15 cellular contexts compared by ENCODE assay signal in genomic region chr18:63783394-63783793, GRCh38. TPM values are rescaled to one million over a fixed set of nuclear protein-coding genes. Genes with fewer than 3 reads are reported as not detected.
DNase-seq lines count a peak whose midpoint lies in the region; ATAC-seq, FAIRE-seq and TF ChIP-seq lines count a peak whose summit lies in the region.
"Had no signal": no experiment of that assay in that cellular context is flagged by ENCODE, and none has a peak within 500 bp of the region (broad histone marks: within the 10 kb centered on the region; RNA-seq: fewer than 3 reads in every experiment).

No MANE protein-coding gene starts in this region.

- no peak overlapping the region for H3K4me3 Mint-ChIP-seq in activated CD4-positive, alpha-beta T cell treated with anti-CD3 and anti-CD28 coated beads for 36 hours
- H3K4me3 Mint-ChIP-seq in activated CD4-positive, alpha-beta T cell treated with anti-CD3 and anti-CD28 coated beads, Interleukin-2, amount 10 ng/mL, durations not matched to agents 24 days and 14 days: no peak overlapping the region
- no peak overlapping the region for H3K4me3 Mint-ChIP-seq in HFFc6
- no peak overlapping the region for H3K4me3 Mint-ChIP-seq in activated T-cell treated with anti-CD3 and anti-CD28 coated beads, Interleukin-2, amount 50 U/mL, for 4 hours

- no peaks in the 10 kb centered on the region for H3K4me1 Mint-ChIP-seq in activated CD4-positive, alpha-beta T cell treated with anti-CD3 and anti-CD28 coated beads for 36 hours
- no peaks in the 10 kb centered on the region for H3K4me1 Mint-ChIP-seq in activated CD4-positive, alpha-beta T cell treated with anti-CD3 and anti-CD28 coated beads, Interleukin-2, amount 10 ng/mL, durations not matched to agents 24 days and 14 days
- peaks cover 71% of the 10 kb centered on the region for H3K4me1 Mint-ChIP-seq in HFFc6 (ENCODE audit: low read depth)
- H3K4me1 Mint-ChIP-seq in activated T-cell treated with anti-CD3 and anti-CD28 coated beads, Interleukin-2, amount 50 U/mL, for 4 hours (ENCODE audit: low read depth): no peaks in the 10 kb centered on the region

- ATAC-seq in activated CD4-positive, alpha-beta T cell treated with anti-CD3 and anti-CD28 coated beads for 36 hours: no peak
- ATAC-seq in activated T-cell treated with anti-CD3 and anti-CD28 coated beads, Interleukin-2, amount 50 U/mL, for 4 hours: no peak
- ATAC-seq in GM18873 (IDR thresholded peaks at IDR 0.05; ENCODE audit: low FRiP score, unreplicated experiment): no peak
- ATAC-seq: psoas muscle had no signal

- intact Hi-C loops in activated CD4-positive, alpha-beta T cell treated with anti-CD3 and anti-CD28 coated beads for 36 hours (cut with DNase I, micrococcal nuclease): no loop called here
- intact Hi-C loops in activated CD4-positive, alpha-beta T cell treated with anti-CD3 and anti-CD28 coated beads, Interleukin-2, amount 10 ng/mL, durations not matched to agents 24 days and 14 days (cut with micrococcal nuclease): no loop called here

- no peaks in the 10 kb centered on the region for H3K27me3 ChIP-seq in small intestine (ENCODE audit: control insufficient read depth in 2 of 2, insufficient read depth in 2 of 2, low read length in 2 of 2)
- H3K27me3 ChIP-seq: dorsolateral prefrontal cortex had no signal

- no peak overlapping the region for H3K27ac Mint-ChIP-seq in activated CD4-positive, alpha-beta T cell treated with anti-CD3 and anti-CD28 coated beads for 36 hours
- H3K27ac Mint-ChIP-seq in activated CD4-positive, alpha-beta T cell treated with anti-CD3 and anti-CD28 coated beads, Interleukin-2, amount 10 ng/mL, durations not matched to agents 24 days and 14 days: no peak overlapping the region
- peak overlapping the region; percentile 36; the same call in 1 of the 2 replicates for H3K27ac Mint-ChIP-seq in HFFc6

- no peaks in the 10 kb centered on the region for H3K9me3 Mint-ChIP-seq in activated CD4-positive, alpha-beta T cell treated with anti-CD3 and anti-CD28 coated beads for 36 hours (ENCODE audit: low read depth)
- no peaks in the 10 kb centered on the region for H3K9me3 Mint-ChIP-seq in activated CD4-positive, alpha-beta T cell treated with anti-CD3 and anti-CD28 coated beads, Interleukin-2, amount 10 ng/mL, durations not matched to agents 24 days and 14 days
- no peaks in the 10 kb centered on the region for H3K9me3 Mint-ChIP-seq in HFFc6
- H3K9me3 Mint-ChIP-seq in activated T-cell treated with anti-CD3 and anti-CD28 coated beads, Interleukin-2, amount 50 U/mL, for 4 hours: no peaks in the 10 kb centered on the region

- H3K4me3 ChIP-seq in small intestine (ENCODE audit: low read depth in 1 of 2, low read length in 2 of 2): no peak overlapping the region
- H3K4me3 ChIP-seq: dorsolateral prefrontal cortex, psoas muscle had no signal

- H3K4me1 ChIP-seq in small intestine (ENCODE audit: control insufficient read depth in 2 of 2, insufficient read depth in 1 of 2, low read depth in 1 of 2, low read length in 1 of 2): no peaks in the 10 kb centered on the region
- H3K4me1 ChIP-seq: psoas muscle had no signal

- no peak for TF ChIP-seq CTCF in HFFc6 (IDR thresholded peaks at IDR 0.05)

- 46 to 64% (median 49%) methylated on average over 5 of the region's 5 CpGs for WGBS in small intestine, 3 donors

- CTCF ChIA-PET in activated CD4-positive, alpha-beta T cell treated with anti-CD3 and anti-CD28 coated beads for 36 hours (lab: Charles Lee): no interaction called here

- DNase-seq in activated CD4-positive, alpha-beta T cell treated with anti-CD3 and anti-CD28 coated beads for 36 hours: peak; percentile 12
- DNase-seq in activated CD4-positive, alpha-beta T cell treated with anti-CD3 and anti-CD28 coated beads, Interleukin-2, amount 10 ng/mL, durations not matched to agents 24 days and 14 days: no peak
- DNase-seq in HFFc6 (no peak), OCI-M1 (lab: John Stamatoyannopoulos, UW) (peak; percentile 20), small intestine (peak; percentile 2)
- no peak for DNase-seq in activated T-cell treated with anti-CD3 and anti-CD28 coated beads, Interleukin-2, amount 50 U/mL, for 4 hours
- DNase-seq in activated effector memory CD4-positive, alpha-beta T cell treated with anti-CD3 and anti-CD28 coated beads, Interleukin-2, amount 50 U/mL, for 16 hours: no peak
- DNase-seq: activated CD4-positive, alpha-beta T cell treated with anti-CD3 and anti-CD28 coated beads, Interleukin-2, amount 50 U/mL, for 48 hours; dorsolateral prefrontal cortex; psoas muscle had no signal

- POLR2A ChIA-PET in activated CD4-positive, alpha-beta T cell treated with anti-CD3 and anti-CD28 coated beads for 36 hours (lab: Charles Lee): no interaction called here

- FAIRE-seq in small intestine (lab: Jason Lieb, UNC): no peak
- FAIRE-seq: islet of Langerhans had no signal

- no peak overlapping the region for H3K27ac ChIP-seq in small intestine (ENCODE audit: low read depth in 1 of 2, low read length in 1 of 2)
- H3K27ac ChIP-seq: dorsolateral prefrontal cortex, KMS-11, psoas muscle had no signal

- no peaks in the 10 kb centered on the region for H3K9me3 ChIP-seq in small intestine (ENCODE audit: control insufficient read depth, low read depth)
- H3K9me3 ChIP-seq: psoas muscle had no signal

- H3K27me3 Mint-ChIP-seq in activated CD4-positive, alpha-beta T cell treated with anti-CD3 and anti-CD28 coated beads for 36 hours: no peaks in the 10 kb centered on the region
- H3K27me3 Mint-ChIP-seq in activated CD4-positive, alpha-beta T cell treated with anti-CD3 and anti-CD28 coated beads, Interleukin-2, amount 10 ng/mL, durations not matched to agents 24 days and 14 days: no peaks in the 10 kb centered on the region
- H3K27me3 Mint-ChIP-seq in HFFc6 (ENCODE audit: insufficient read depth): no peaks in the 10 kb centered on the region
- no peaks in the 10 kb centered on the region for H3K27me3 Mint-ChIP-seq in activated T-cell treated with anti-CD3 and anti-CD28 coated beads, Interleukin-2, amount 50 U/mL, for 4 hours (ENCODE audit: low read depth)

- no peaks in the 10 kb centered on the region for H3K36me3 ChIP-seq in small intestine (ENCODE audit: control insufficient read depth in 2 of 2, insufficient read depth in 2 of 2, low read length in 2 of 2)

- H3K36me3 Mint-ChIP-seq in activated CD4-positive, alpha-beta T cell treated with anti-CD3 and anti-CD28 coated beads for 36 hours (ENCODE audit: low read depth): no peaks in the 10 kb centered on the region
- H3K36me3 Mint-ChIP-seq in activated CD4-positive, alpha-beta T cell treated with anti-CD3 and anti-CD28 coated beads, Interleukin-2, amount 10 ng/mL, durations not matched to agents 24 days and 14 days (ENCODE audit: low read depth): no peaks in the 10 kb centered on the region
- H3K36me3 Mint-ChIP-seq in HFFc6 (ENCODE audit: low read depth): peaks cover 48% of the 10 kb centered on the region
- no peaks in the 10 kb centered on the region for H3K36me3 Mint-ChIP-seq in activated T-cell treated with anti-CD3 and anti-CD28 coated beads, Interleukin-2, amount 50 U/mL, for 4 hours (ENCODE audit: insufficient read depth)

RNA-seq across cellular contexts. Expression of gene SERPINB7, which starts 8.2 kb away (rescaled TPM):
- not detected for total RNA-seq in activated CD4-positive, alpha-beta T cell treated with anti-CD3 and anti-CD28 coated beads for 36 hours
- not detected in 2 replicates for total RNA-seq in activated CD4-positive, alpha-beta T cell treated with anti-CD3 and anti-CD28 coated beads, Interleukin-2, amount 10 ng/mL, durations not matched to agents 24 days and 14 days
- total RNA-seq in HFFc6 (2021; fragmentation: NEBNext Ultra II Directional; extraction: Animal tissue kit (Norgen Biotek cat#: 25700)): 100 to 1,000 TPM; 149 to 397 (median 200) TPM
- polyA plus RNA-seq in small intestine: not detected
- total RNA-seq in activated T-cell treated with anti-CD3 and anti-CD28 coated beads, Interleukin-2, amount 50 U/mL, for 4 hours: not detected
- total RNA-seq: psoas muscle; T-helper 2 cell treated with Interferon-gamma antibody and Interleukin-4, amounts not matched to agents 100 ng/mL and 5 ng/mL, for 36 hours; urinary bladder had no signal
- polyA plus RNA-seq: psoas muscle, urinary bladder had no signal

Comparison
In these comparisons a context has a peak if more than half of its experiments do, and no peak if none do; other contexts are left out.
1. DNase-seq: peak in activated CD4-positive, alpha-beta T cell treated with anti-CD3 and anti-CD28 coated beads for 36 hours (single experiment), OCI-M1 (single experiment) and small intestine (single experiment); none in activated CD4-positive, alpha-beta T cell treated with anti-CD3 and anti-CD28 coated beads, Interleukin-2, amount 10 ng/mL, durations not matched to agents 24 days and 14 days (single experiment), HFFc6 (single experiment), activated T-cell treated with anti-CD3 and anti-CD28 coated beads, Interleukin-2, amount 50 U/mL, for 4 hours (single experiment) and activated effector memory CD4-positive, alpha-beta T cell treated with anti-CD3 and anti-CD28 coated beads, Interleukin-2, amount 50 U/mL, for 16 hours (single experiment).
2. RNA of gene SERPINB7, which starts 8.2 kb away (total RNA-seq): 149 to 397 TPM in HFFc6; not detected in activated CD4-positive, alpha-beta T cell treated with anti-CD3 and anti-CD28 coated beads for 36 hours, not detected in activated CD4-positive, alpha-beta T cell treated with anti-CD3 and anti-CD28 coated beads, Interleukin-2, amount 10 ng/mL, durations not matched to agents 24 days and 14 days and not detected in activated T-cell treated with anti-CD3 and anti-CD28 coated beads, Interleukin-2, amount 50 U/mL, for 4 hours; every median in the first group is over 100 times any median in the second.